In genomic region chr6:33694401-33694931, GRCh38 we compare ENCODE assay signal across 2 cellular contexts.
TF ChIP-seq lines count a peak whose summit lies in the region.

No MANE protein-coding gene starts in this region.

TF ChIP-seq in liver, 16 proteins besides CTCF, POLR2A, EP300 and RAD21 (continued from another document):
- TF ChIP-seq REST (IDR thresholded peaks at IDR 0.05), result no peak
TF ChIP-seq in liver: peak in this region for 1.

TF ChIP-seq in HepG2, 621 proteins besides CTCF, POLR2A, EP300 and RAD21 (continued from another document):
- TF ChIP-seq TBL1XR1 (IDR thresholded peaks at IDR 0.05; ENCODE audit: borderline replicate concordance, low read length, partially characterized antibody) (no peak), FOXP4 (CRISPR knock-in tag; IDR thresholded peaks at IDR 0.05) (no peak), ZNF460 (CRISPR knock-in tag; IDR thresholded peaks at IDR 0.05; ENCODE audit: borderline replicate concordance) (no peak), NFIC (IDR thresholded peaks at IDR 0.05; ENCODE audit: low read length) (no peak), ZNF530 (CRISPR knock-in tag; IDR thresholded peaks at IDR 0.05; ENCODE audit: low read depth) (no peak), HOXA3 (CRISPR knock-in tag; IDR thresholded peaks at IDR 0.05) (no peak), FOXC1 (CRISPR knock-in tag; IDR thresholded peaks at IDR 0.05; ENCODE audit: borderline replicate concordance) (no peak), ZNF605 (CRISPR knock-in tag; IDR thresholded peaks at IDR 0.05) (no peak), ZNF44 (CRISPR knock-in tag; IDR thresholded peaks at IDR 0.05) (no peak), JUNB (CRISPR knock-in tag; IDR thresholded peaks at IDR 0.05; ENCODE audit: borderline replicate concordance) (no peak), ZNF546 (CRISPR knock-in tag; conservative IDR thresholded peaks at IDR 0.05) (no peak), ESRRA (CRISPR knock-in tag; IDR thresholded peaks at IDR 0.05; ENCODE audit: low read depth) (no peak), ZNF230 (CRISPR knock-in tag; IDR thresholded peaks at IDR 0.05) (no peak), ARID2 (CRISPR knock-in tag; IDR thresholded peaks at IDR 0.05; ENCODE audit: borderline replicate concordance) (no peak), TBX2 (CRISPR knock-in tag; IDR thresholded peaks at IDR 0.05; ENCODE audit: borderline replicate concordance) (no peak)
- TF ChIP-seq, protein P1, sequence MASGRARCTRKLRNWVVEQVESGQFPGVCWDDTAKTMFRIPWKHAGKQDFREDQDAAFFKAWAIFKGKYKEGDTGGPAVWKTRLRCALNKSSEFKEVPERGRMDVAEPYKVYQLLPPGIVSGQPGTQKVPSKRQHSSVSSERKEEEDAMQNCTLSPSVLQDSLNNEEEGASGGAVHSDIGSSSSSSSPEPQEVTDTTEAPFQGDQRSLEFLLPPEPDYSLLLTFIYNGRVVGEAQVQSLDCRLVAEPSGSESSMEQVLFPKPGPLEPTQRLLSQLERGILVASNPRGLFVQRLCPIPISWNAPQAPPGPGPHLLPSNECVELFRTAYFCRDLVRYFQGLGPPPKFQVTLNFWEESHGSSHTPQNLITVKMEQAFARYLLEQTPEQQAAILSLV (CRISPR knock-in tag; IDR thresholded peaks at IDR 0.05; ENCODE audit: borderline replicate concordance), result no peak
